In the genomic region with DNA sequence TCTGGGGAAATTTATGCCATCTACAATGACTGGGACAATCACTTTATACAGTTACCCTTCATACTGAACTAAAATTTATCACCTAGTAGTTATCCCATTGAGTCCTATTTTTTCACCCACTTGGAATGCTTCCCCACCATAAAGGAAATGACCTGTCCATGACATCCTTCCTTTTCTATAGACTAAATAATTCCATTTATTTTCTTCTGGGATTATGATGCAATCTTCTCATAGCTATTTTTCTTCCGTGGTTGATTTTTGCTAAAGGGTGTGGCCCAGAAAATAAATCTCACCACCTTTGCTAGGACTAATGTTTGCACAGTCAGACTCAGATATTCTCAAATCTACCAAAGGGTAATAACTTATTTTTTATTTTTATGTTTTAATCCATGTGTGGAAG, we compare ENCODE assay signal across 20 cellular contexts.
DNase-seq lines count a peak whose midpoint lies in the region; ATAC-seq and TF ChIP-seq lines count a peak whose summit lies in the region.
"Had no signal": no experiment of that assay in that cellular context is flagged by ENCODE, and none has a peak within 500 bp of the region (broad histone marks: within the 10 kb centered on the region; RNA-seq: fewer than 3 reads in every experiment).

No MANE protein-coding gene starts in this region.

- no peak overlapping the region for H3K4me2 ChIP-seq in PC-3 (ENCODE audit: low read length)
- H3K4me2 ChIP-seq: BLaER1 had no signal

- H3K9me2 ChIP-seq in PC-3 (replicated peaks; ENCODE audit: low read length) = no peaks in the 10 kb centered on the region

- no peak overlapping the region for H2AFZ ChIP-seq in PC-3 (ENCODE audit: low read length)

- H3K4me1 ChIP-seq in PC-3 (ENCODE audit: insufficient read depth, low read length) = no peaks in the 10 kb centered on the region
- no peaks in the 10 kb centered on the region for H3K4me1 ChIP-seq in colonic mucosa
- H3K4me1 ChIP-seq: BLaER1 had no signal

- H3K4me3 ChIP-seq in PC-3 (ENCODE audit: low read length) (no peak overlapping the region), fibroblast of pulmonary artery (replicated peaks; ENCODE audit: low read depth, low read length) (no peak overlapping the region), colonic mucosa (no peak overlapping the region)
- H3K4me3 ChIP-seq: BLaER1, GM12878, HAP-1 had no signal

- POLR2A ChIA-PET in PC-3 (lab: Charles Lee; ENCODE audit: unreplicated experiment) = no interaction called here

- peak; percentile 23 for DNase-seq in A172 (ENCODE audit: low spot score)
- peak; percentile 18 for DNase-seq in HS-5 (ENCODE audit: low read depth)
- DNase-seq in PC-3 = peak; percentile 10
- DNase-seq in fibroblast of pulmonary artery (ENCODE audit: low read depth) = peak; percentile 29
- DNase-seq in colonic mucosa = no peak
- DNase-seq: 8988T; CD4-positive, alpha-beta T cell; CD8-positive, alpha-beta memory T cell; DMS 273 treated with DMSO at 0.1 percent for 48 hours; DMS79; EL; GDM1; GOT3; HFFc6 had no signal

- BruUV-seq in PC-3 (replicated peaks; lab: Mats Ljungman, UMichigan) = no TSS peak

- H3K27me3 ChIP-seq in PC-3 (ENCODE audit: low read length) (no peaks in the 10 kb centered on the region), colonic mucosa (no peaks in the 10 kb centered on the region)
- H3K27me3 ChIP-seq: BLaER1 had no signal

- CTCF ChIA-PET in PC-3 (lab: Charles Lee) = no interaction called here

- ATAC-seq in PC-3 (no peak), GM21825 (IDR thresholded peaks at IDR 0.05; ENCODE audit: unreplicated experiment) (no peak), HG03045 (IDR thresholded peaks at IDR 0.05; ENCODE audit: unreplicated experiment) (no peak)
- ATAC-seq: GM12878 had no signal

- H3K27ac ChIP-seq in PC-3 (ENCODE audit: low read length) = no peak overlapping the region
- H3K27ac ChIP-seq in colonic mucosa = no peak overlapping the region
- H3K27ac ChIP-seq: BLaER1, C4-2B had no signal

- no peak overlapping the region for H3K9ac ChIP-seq in PC-3 (ENCODE audit: low read length)
- no peak overlapping the region for H3K9ac ChIP-seq in colonic mucosa (ENCODE audit: low read depth in 2 of 2, low read length in 2 of 2)
- H3K9ac ChIP-seq: BLaER1 had no signal

- H3K9me3 ChIP-seq in PC-3 (ENCODE audit: low read length) (0 out of 2 replicates have a peak, but pooled peaks cover 5% of the 10 kb centered on the region), colonic mucosa (no peaks in the 10 kb centered on the region)
- H3K9me3 ChIP-seq: BLaER1, HAP-1 had no signal

- TF ChIP-seq CTCF in PC-3 (conservative IDR thresholded peaks at IDR 0.05; ENCODE audit: low read depth, low read length) (no peak), fibroblast of pulmonary artery (IDR thresholded peaks at IDR 0.05; ENCODE audit: low read length, missing control alignments) (no peak), colonic mucosa (IDR thresholded peaks at IDR 0.05) (no peak)

- H3K79me2 ChIP-seq in PC-3 (ENCODE audit: low read length) = no peaks in the 10 kb centered on the region

- H4K20me1 ChIP-seq in PC-3 (ENCODE audit: low read length) = no peaks in the 10 kb centered on the region
- H4K20me1 ChIP-seq: BLaER1 had no signal

- intact Hi-C loops in PC-3 (cut with micrococcal nuclease) (no loop called here), colonic mucosa (cut with DNase I) (no loop called here)

- H3K36me3 ChIP-seq in PC-3 (ENCODE audit: low read depth, low read length) = no peaks in the 10 kb centered on the region
- no peaks in the 10 kb centered on the region for H3K36me3 ChIP-seq in colonic mucosa
- H3K36me3 ChIP-seq: BLaER1, HAP-1 had no signal

- no peaks in the 10 kb centered on the region for H3F3A ChIP-seq in PC-3 (ENCODE audit: low read length, unreplicated experiment)
